17 cellular contexts compared by ENCODE assay signal in genomic region chr15:60223161-60223560, GRCh38.
A peak's percentile ranks its signal among the peaks of the same experiment; 100 is the strongest.
DNase-seq lines count a peak whose midpoint lies in the region; ATAC-seq and TF ChIP-seq lines count a peak whose summit lies in the region.
"Had no signal": no experiment of that assay in that cellular context is flagged by ENCODE, and none has a peak within 500 bp of the region (broad histone marks: within the 10 kb centered on the region; RNA-seq: fewer than 3 reads in every experiment).

No MANE protein-coding gene starts in this region.

- no peaks in the 10 kb centered on the region for H3K9me2 ChIP-seq in PC-3 (replicated peaks; ENCODE audit: low read length)

- CTCF ChIA-PET in PC-3 (lab: Charles Lee) = no interaction called here

- no peaks in the 10 kb centered on the region for H3K79me2 ChIP-seq in PC-3 (ENCODE audit: low read length)

- H3K36me3 ChIP-seq in PC-3 (ENCODE audit: low read depth, low read length) = no peaks in the 10 kb centered on the region
- no peaks in the 10 kb centered on the region for H3K36me3 ChIP-seq in MG63

- ATAC-seq in PC-3 (no peak), HG03095 (IDR thresholded peaks at IDR 0.05; ENCODE audit: unreplicated experiment) (no peak)
- ATAC-seq: left colon had no signal

- no TSS peak for BruUV-seq in PC-3 (replicated peaks; lab: Mats Ljungman, UMichigan)

- peak; percentile 16 for DNase-seq in Ammon's horn (ENCODE audit: low spot score)
- peak; percentile 33 for DNase-seq in Daoy (ENCODE audit: low read depth)
- DNase-seq in PC-3 = peak; percentile 48
- peak; percentile 60 for DNase-seq in kidney glomerular epithelial cell (lab: John Stamatoyannopoulos, UW)
- DNase-seq in MG63 = no peak
- no peak for DNase-seq in MV-4-11 (lab: John Stamatoyannopoulos, UW)
- no peak for DNase-seq in NOMO-1 treated with dmso at 0.1 percent for 144 hours (lab: John Stamatoyannopoulos, UW; ENCODE audit: unreplicated experiment)
- DNase-seq: activated effector memory CD4-positive, alpha-beta T cell treated with anti-CD3 and anti-CD28 coated beads, Interleukin-2, amount 50 U/mL, for 16 hours; Caco-2; effector memory CD4-positive, alpha-beta T cell; foreskin fibroblast; left colon; NCI-H2227 treated with DMSO at 0.1 percent for 48 hours; OCI-M1; T-helper 9 cell had no signal

- POLR2A ChIA-PET in PC-3 (lab: Charles Lee; ENCODE audit: unreplicated experiment) = no interaction called here

- no peak for TF ChIP-seq CTCF in PC-3 (conservative IDR thresholded peaks at IDR 0.05; ENCODE audit: low read depth, low read length)

- H3K9me3 ChIP-seq in PC-3 (ENCODE audit: low read length) (no peaks in the 10 kb centered on the region), MG63 (no peaks in the 10 kb centered on the region; the same call in 1 of the 2 replicates)
- H3K9me3 ChIP-seq: Caco-2 had no signal

- H3K9ac ChIP-seq in PC-3 (ENCODE audit: low read length) = no peak overlapping the region

- no peaks in the 10 kb centered on the region for H4K20me1 ChIP-seq in PC-3 (ENCODE audit: low read length)

- H3K4me1 ChIP-seq in PC-3 (ENCODE audit: insufficient read depth, low read length) = no peaks in the 10 kb centered on the region
- H3K4me1 ChIP-seq: Caco-2 had no signal

- no peaks in the 10 kb centered on the region for H3F3A ChIP-seq in PC-3 (ENCODE audit: low read length, unreplicated experiment)

- H3K4me3 ChIP-seq in PC-3 (ENCODE audit: low read length) (no peak overlapping the region), MG63 (no peak overlapping the region)
- H3K4me3 ChIP-seq: SK-N-MC had no signal

- H3K27ac ChIP-seq in PC-3 (ENCODE audit: low read length) = no peak overlapping the region
- H3K27ac ChIP-seq: SK-N-MC had no signal

- no peak overlapping the region for H3K4me2 ChIP-seq in PC-3 (ENCODE audit: low read length)

- H3K27me3 ChIP-seq in PC-3 (ENCODE audit: low read length) (peaks cover 84% of the 10 kb centered on the region), MG63 (peaks cover 54% of the 10 kb centered on the region)

- intact Hi-C loops in PC-3 (cut with micrococcal nuclease) = no loop called here

- no peak overlapping the region for H2AFZ ChIP-seq in PC-3 (ENCODE audit: low read length)

Comparison
In these comparisons a context has a peak if more than half of its experiments do, and no peak if none do; other contexts are left out.
1. DNase-seq: peak in Ammon's horn (single experiment), Daoy (single experiment), PC-3 (single experiment) and kidney glomerular epithelial cell (single experiment); none in MG63 (single experiment), MV-4-11 (single experiment) and NOMO-1 treated with dmso at 0.1 percent for 144 hours (single experiment).